27 cellular contexts compared by ENCODE assay signal in the genomic region with DNA sequence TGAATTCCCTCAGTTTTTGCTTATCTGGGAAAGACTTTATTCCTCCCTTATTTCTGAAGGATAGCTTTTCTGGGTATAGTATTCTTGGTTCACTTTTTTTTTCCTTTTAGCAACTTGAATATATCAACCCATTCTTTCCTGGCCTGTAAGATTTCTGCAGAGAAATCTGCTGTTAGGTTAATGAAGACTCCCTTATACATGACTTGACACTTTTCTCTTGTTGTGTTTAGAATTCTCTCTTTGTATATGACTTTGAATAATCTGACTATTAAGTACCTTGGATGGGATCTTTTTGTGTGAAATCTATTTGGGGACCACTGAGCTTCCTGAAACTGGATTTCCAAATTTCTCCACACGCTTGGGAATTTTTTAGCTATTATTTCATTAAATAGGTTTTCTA.
"Had no signal": no experiment of that assay in that cellular context is flagged by ENCODE, and none has a peak within 500 bp of the region (broad histone marks: within the 10 kb centered on the region; RNA-seq: fewer than 3 reads in every experiment).

No MANE protein-coding gene starts in this region.

- H3K4me3 Mint-ChIP-seq: mesothelial cell of epicardium had no signal

- H3K27ac Mint-ChIP-seq: mesothelial cell of epicardium had no signal

- H3K27ac ChIP-seq: coronary artery, dorsolateral prefrontal cortex, epithelial cell of prostate, esophagus squamous epithelium, gastrocnemius medialis, heart right ventricle, left lung, lower lobe of right lung had no signal

- ATAC-seq: esophagus mucosa, gastrocnemius medialis, heart right ventricle, left cardiac atrium, left lung, left ventricle myocardium superior, lower lobe of right lung, mucosa of descending colon had no signal

- H3K27me3 ChIP-seq: dorsolateral prefrontal cortex, esophagus squamous epithelium, gastrocnemius medialis, heart right ventricle, left lung had no signal

- DNase-seq: dermis blood vessel endothelial cell; dorsolateral prefrontal cortex; effector CD4-positive, alpha-beta T cell; effector memory CD4-positive, alpha-beta T cell; erythroblast; esophagus squamous epithelium; foreskin fibroblast; foreskin melanocyte; gastrocnemius medialis; glutamatergic neuron; head of caudate nucleus; heart right ventricle; hippocampal formation; left cardiac atrium; left lung; left ventricle myocardium superior; lower lobe of right lung; mesenchymal stem cell; mucosa of descending colon; naive B cell had no signal

- H3K36me3 ChIP-seq: esophagus squamous epithelium, gastrocnemius medialis, lower lobe of right lung had no signal

- H3K9me3 ChIP-seq: gastrocnemius medialis had no signal

- H3K27me3 Mint-ChIP-seq: naive B cell had no signal

- H3K4me1 ChIP-seq: esophagus squamous epithelium, gastrocnemius medialis, heart right ventricle, lower lobe of right lung had no signal

- H3K4me3 ChIP-seq: coronary artery, dorsolateral prefrontal cortex, esophagus squamous epithelium, gastrocnemius medialis, heart right ventricle, left lung, lower lobe of right lung, mucosa of descending colon had no signal

- FAIRE-seq: endometrium, islet of Langerhans, keratinocyte had no signal

- H3K4me1 Mint-ChIP-seq: mesothelial cell of epicardium, naive B cell had no signal
